In the genomic region with DNA sequence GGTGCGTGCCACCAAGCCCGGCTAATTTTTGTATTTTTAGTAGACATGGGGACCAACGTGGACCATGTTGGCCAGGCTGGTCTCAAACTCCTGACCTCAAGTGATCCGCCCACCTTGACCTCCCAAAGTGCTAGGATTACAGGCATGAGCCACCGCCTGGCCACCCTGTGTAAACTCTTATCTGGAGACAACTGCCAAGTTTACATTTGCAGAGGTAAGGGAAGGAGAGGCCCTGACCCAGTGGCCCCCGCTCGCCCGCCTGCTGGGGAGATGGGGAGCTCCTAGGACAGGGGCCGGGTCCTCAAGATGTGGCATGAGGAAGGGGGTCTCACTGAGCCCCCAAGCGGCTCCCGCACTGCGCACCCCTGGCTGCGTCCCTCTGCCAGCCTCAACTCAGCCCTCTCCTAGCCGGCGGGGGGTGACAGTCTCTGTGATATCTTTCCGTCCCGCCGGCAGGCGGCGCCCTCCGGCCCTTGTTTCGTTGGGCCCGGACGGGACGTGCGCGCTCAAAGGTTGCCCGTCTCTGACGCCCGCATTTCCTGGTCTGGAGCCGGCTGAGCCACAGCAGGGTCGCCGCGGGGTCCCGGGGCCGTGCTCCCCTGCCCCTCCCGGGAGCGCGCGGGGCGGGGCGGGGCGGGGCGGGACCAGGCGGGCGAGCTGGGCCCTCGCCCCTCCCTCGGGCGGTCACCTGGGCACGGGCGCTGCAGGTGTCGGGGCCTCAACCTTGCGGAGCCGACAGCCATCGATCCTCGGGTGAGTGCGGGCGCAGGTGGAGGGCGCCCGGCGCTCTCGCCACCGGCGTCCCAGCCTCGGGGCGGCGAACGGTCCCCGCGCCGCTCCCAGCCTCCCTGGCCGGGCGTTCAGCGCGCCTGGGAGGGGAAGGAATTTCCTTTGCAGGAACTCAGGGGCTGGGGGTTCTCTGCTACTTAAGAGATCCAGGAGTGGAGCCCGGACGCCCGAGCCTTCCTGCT, we compare ENCODE assay signal across 8 cellular contexts. TPM values are rescaled to one million over a fixed set of nuclear protein-coding genes. Genes with fewer than 3 reads are reported as not detected.
DNase-seq lines count a peak whose midpoint lies in the region; ATAC-seq and TF ChIP-seq lines count a peak whose summit lies in the region.

A gene with protein sequence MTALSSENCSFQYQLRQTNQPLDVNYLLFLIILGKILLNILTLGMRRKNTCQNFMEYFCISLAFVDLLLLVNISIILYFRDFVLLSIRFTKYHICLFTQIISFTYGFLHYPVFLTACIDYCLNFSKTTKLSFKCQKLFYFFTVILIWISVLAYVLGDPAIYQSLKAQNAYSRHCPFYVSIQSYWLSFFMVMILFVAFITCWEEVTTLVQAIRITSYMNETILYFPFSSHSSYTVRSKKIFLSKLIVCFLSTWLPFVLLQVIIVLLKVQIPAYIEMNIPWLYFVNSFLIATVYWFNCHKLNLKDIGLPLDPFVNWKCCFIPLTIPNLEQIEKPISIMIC (plus strand): TSS at position 533 of the 971 bp plus-strand sequence. CDS start 45,978 bp downstream, outside the sequence.

- TF ChIP-seq CTCF in GM10248 (IDR thresholded peaks at IDR 0.05; ENCODE audit: control extremely low read depth, extremely low read depth, low read depth, missing control alignments) (peak; percentile 90), H9 (conservative IDR thresholded peaks at IDR 0.05) (peak; percentile 95)

- no peak within 1 kb of the TSS for H2BK12ac ChIP-seq in H9 (ENCODE audit: insufficient read length, low read depth, low read length)

- H4K8ac ChIP-seq in H9 (replicated peaks; ENCODE audit: insufficient read length, low read depth, low read length), result no peak within 1 kb of the TSS

- no peaks in the 10 kb centered on the region for H3K9me3 ChIP-seq in H9 (ENCODE audit: control insufficient read depth, low read depth, low read length)

- POLR2A ChIA-PET in GM10248 (lab: Yijun Ruan, JAX), result no interaction called here

- no peaks in the 10 kb centered on the region for H3K9me3 Mint-ChIP-seq in H9
- H3K9me3 Mint-ChIP-seq in activated naive CD4-positive, alpha-beta T cell treated with anti-CD3 and anti-CD28 coated beads, Interleukin-2, amount 50 U/mL, for 24 hours, result no peaks in the 10 kb centered on the region

- peak within 1 kb of the TSS; percentile 81 to 91 for H3K4me3 Mint-ChIP-seq in H9
- H3K4me3 Mint-ChIP-seq in activated naive CD4-positive, alpha-beta T cell treated with anti-CD3 and anti-CD28 coated beads, Interleukin-2, amount 50 U/mL, for 24 hours, result peak within 1 kb of the TSS; percentile 86

- H3K4me1 ChIP-seq in H9 (ENCODE audit: insufficient read depth, low read length), result no peaks in the 10 kb centered on the region

- no peak within 1 kb of the TSS for H2BK15ac ChIP-seq in H9 (ENCODE audit: low read depth, low read length)

- DNase-seq in GM10248 (ENCODE audit: extremely low spot score), result peak; percentile 84
- peak; percentile 94 for DNase-seq in H9
- DNase-seq in LoVo (ENCODE audit: low spot score), result peak; percentile 87
- peak; percentile 83 for DNase-seq in left ventricle myocardium superior
- peak; percentile 76 for DNase-seq in retina
- no peak for DNase-seq in GM19240 (ENCODE audit: insufficient read length, low spot score)

- H3K4me1 Mint-ChIP-seq in H9, result peaks cover 23 to 24% of the 10 kb centered on the region in 2 experiments
- peaks cover 33% of the 10 kb centered on the region for H3K4me1 Mint-ChIP-seq in activated naive CD4-positive, alpha-beta T cell treated with anti-CD3 and anti-CD28 coated beads, Interleukin-2, amount 50 U/mL, for 24 hours

- peaks cover 8% of the 10 kb centered on the region for H3K23me2 ChIP-seq in H9 (ENCODE audit: insufficient read length, low read depth, low read length, poor library complexity, severe bottlenecking)

- H3K56ac ChIP-seq in H9 (ENCODE audit: insufficient read length, low read depth, low read length), result no peak within 1 kb of the TSS

- peak; percentile 79 for ATAC-seq in SK-N-SH treated with all-trans-retinoic acid at 6 μM for 48 hours
- ATAC-seq in left ventricle myocardium superior, result peak; percentile 88

- H3T11ph ChIP-seq in H9 (ENCODE audit: low read length), result no peak within 1 kb of the TSS

- no peak within 1 kb of the TSS for H3K9ac ChIP-seq in H9 (ENCODE audit: extremely low read depth, insufficient read length, low read length)

- no peak within 1 kb of the TSS for H3K27ac ChIP-seq in H9 (ENCODE audit: insufficient read length, low read depth, low read length)

- no peaks in the 10 kb centered on the region for H3K79me1 ChIP-seq in H9 (ENCODE audit: insufficient read depth, low read depth, low read length, poor library complexity, severe bottlenecking)

- H3K4ac ChIP-seq in H9 (ENCODE audit: low read depth, low read length), result no peak within 1 kb of the TSS

- H4K91ac ChIP-seq in H9 (ENCODE audit: insufficient read length, low read depth, low read length), result no peak within 1 kb of the TSS

- WGBS in H9 (ENCODE audit: extremely low coverage, insufficient read length, low lambda C conversion rate), result no CpG with 5 or more reads among the region's 78 CpGs

- H3K4me2 ChIP-seq in H9 (ENCODE audit: insufficient read depth, insufficient read length, low read length), result peak within 1 kb of the TSS; percentile 55

- H2BK120ac ChIP-seq in H9 (ENCODE audit: low read depth, low read length, poor library complexity, severe bottlenecking), result no peak within 1 kb of the TSS

- H2AK5ac ChIP-seq in H9 (ENCODE audit: insufficient read length, low read length), result no peak within 1 kb of the TSS

- peak within 1 kb of the TSS in 2 of 3 experiments; percentile 67 to 81; a peak in 3 of 7 replicates for H3K27ac Mint-ChIP-seq in H9
- H3K27ac Mint-ChIP-seq in activated naive CD4-positive, alpha-beta T cell treated with anti-CD3 and anti-CD28 coated beads, Interleukin-2, amount 50 U/mL, for 24 hours, result no peak within 1 kb of the TSS

- H4K20me1 ChIP-seq in H9 (ENCODE audit: control insufficient read depth, insufficient read depth, insufficient read length), result no peaks in the 10 kb centered on the region

- H3K23ac ChIP-seq in H9 (ENCODE audit: insufficient read length, low read depth, low read length), result no peak within 1 kb of the TSS

- no peak within 1 kb of the TSS for H4K5ac ChIP-seq in H9 (ENCODE audit: insufficient read length, low read depth, low read length)

- intact Hi-C loops in left ventricle myocardium superior (cut with micrococcal nuclease), result no loop called here

- H3K14ac ChIP-seq in H9 (ENCODE audit: insufficient read depth, low read length), result peak within 1 kb of the TSS; percentile 22; the same call in 1 of the 2 replicates

- H3K36me3 Mint-ChIP-seq in H9 (ENCODE audit: insufficient read depth in 1 of 3, low read depth in 3 of 3), result peaks cover 0 to 5% (median 2%) of the 10 kb centered on the region in 3 experiments; a peak in 3 of 7 replicates
- peaks cover 3% of the 10 kb centered on the region for H3K36me3 Mint-ChIP-seq in activated naive CD4-positive, alpha-beta T cell treated with anti-CD3 and anti-CD28 coated beads, Interleukin-2, amount 50 U/mL, for 24 hours

- H3K27me3 ChIP-seq in H9 (ENCODE audit: insufficient read depth, low read length), result no peaks in the 10 kb centered on the region

- H3K27me3 Mint-ChIP-seq in H9 (ENCODE audit: low read depth), result peaks cover 9% of the 10 kb centered on the region
- H3K27me3 Mint-ChIP-seq in activated naive CD4-positive, alpha-beta T cell treated with anti-CD3 and anti-CD28 coated beads, Interleukin-2, amount 50 U/mL, for 24 hours, result no peaks in the 10 kb centered on the region

- no peak within 1 kb of the TSS for H2BK20ac ChIP-seq in H9 (ENCODE audit: low read depth, low read length, poor library complexity, severe bottlenecking)

- CTCF ChIA-PET in GM10248 (lab: Yijun Ruan, JAX), result interaction anchor here (1.0 to 2.9 kb wide), 10 partner anchors 9 to 51 kb away, joined by 3 to 10 read pairs (median 4); no protein-coding TSS in a partner anchor

- no peak within 1 kb of the TSS for H2AFZ ChIP-seq in H9 (ENCODE audit: low read length)

- H3K79me2 ChIP-seq in H9 (ENCODE audit: insufficient read depth, low read length), result no peaks in the 10 kb centered on the region

- H3K18ac ChIP-seq in H9 (ENCODE audit: insufficient read length, low read depth, low read length), result no peak within 1 kb of the TSS

- no peak within 1 kb of the TSS for H2BK5ac ChIP-seq in H9 (ENCODE audit: insufficient read length, low read length)

TF ChIP-seq in SK-N-SH treated with all-trans-retinoic acid at 6 μM for 48 hours, 23 proteins besides CTCF, POLR2A, EP300 and RAD21 (continues in another document):
- TF ChIP-seq OSR1 (CRISPR knock-in tag; IDR thresholded peaks at IDR 0.05), result no peak
- no peak for TF ChIP-seq ZNF565 (CRISPR knock-in tag; conservative IDR thresholded peaks at IDR 0.05; ENCODE audit: low read depth)
- TF ChIP-seq CSDC2 (CRISPR knock-in tag; IDR thresholded peaks at IDR 0.05), result no peak
- no peak for TF ChIP-seq RARB (CRISPR knock-in tag; IDR thresholded peaks at IDR 0.05)
- no peak for TF ChIP-seq GLIS3 (CRISPR knock-in tag; IDR thresholded peaks at IDR 0.05)
- TF ChIP-seq, protein P1, sequence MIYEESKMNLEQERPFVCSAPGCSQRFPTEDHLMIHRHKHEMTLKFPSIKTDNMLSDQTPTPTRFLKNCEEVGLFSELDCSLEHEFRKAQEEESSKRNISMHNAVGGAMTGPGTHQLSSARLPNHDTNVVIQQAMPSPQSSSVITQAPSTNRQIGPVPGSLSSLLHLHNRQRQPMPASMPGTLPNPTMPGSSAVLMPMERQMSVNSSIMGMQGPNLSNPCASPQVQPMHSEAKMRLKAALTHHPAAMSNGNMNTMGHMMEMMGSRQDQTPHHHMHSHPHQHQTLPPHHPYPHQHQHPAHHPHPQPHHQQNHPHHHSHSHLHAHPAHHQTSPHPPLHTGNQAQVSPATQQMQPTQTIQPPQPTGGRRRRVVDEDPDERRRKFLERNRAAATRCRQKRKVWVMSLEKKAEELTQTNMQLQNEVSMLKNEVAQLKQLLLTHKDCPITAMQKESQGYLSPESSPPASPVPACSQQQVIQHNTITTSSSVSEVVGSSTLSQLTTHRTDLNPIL (CRISPR knock-in tag; IDR thresholded peaks at IDR 0.05; ENCODE audit: low read depth), result no peak
- TF ChIP-seq ZNF8 (CRISPR knock-in tag; IDR thresholded peaks at IDR 0.05), result no peak
- TF ChIP-seq PPARA (CRISPR knock-in tag; IDR thresholded peaks at IDR 0.05; ENCODE audit: borderline replicate concordance), result no peak
- no peak for TF ChIP-seq ZFP3 (CRISPR knock-in tag; IDR thresholded peaks at IDR 0.05)

RNA-seq across cellular contexts. Expression of the gene that starts here (rescaled TPM):
- 14.1 and 15.4 TPM in 2 replicates for total RNA-seq in H9 (2021)
- total RNA-seq in left ventricle myocardium superior, result 1.0 TPM
